ENCODE assay signal across 8 cellular contexts in the genomic region with DNA sequence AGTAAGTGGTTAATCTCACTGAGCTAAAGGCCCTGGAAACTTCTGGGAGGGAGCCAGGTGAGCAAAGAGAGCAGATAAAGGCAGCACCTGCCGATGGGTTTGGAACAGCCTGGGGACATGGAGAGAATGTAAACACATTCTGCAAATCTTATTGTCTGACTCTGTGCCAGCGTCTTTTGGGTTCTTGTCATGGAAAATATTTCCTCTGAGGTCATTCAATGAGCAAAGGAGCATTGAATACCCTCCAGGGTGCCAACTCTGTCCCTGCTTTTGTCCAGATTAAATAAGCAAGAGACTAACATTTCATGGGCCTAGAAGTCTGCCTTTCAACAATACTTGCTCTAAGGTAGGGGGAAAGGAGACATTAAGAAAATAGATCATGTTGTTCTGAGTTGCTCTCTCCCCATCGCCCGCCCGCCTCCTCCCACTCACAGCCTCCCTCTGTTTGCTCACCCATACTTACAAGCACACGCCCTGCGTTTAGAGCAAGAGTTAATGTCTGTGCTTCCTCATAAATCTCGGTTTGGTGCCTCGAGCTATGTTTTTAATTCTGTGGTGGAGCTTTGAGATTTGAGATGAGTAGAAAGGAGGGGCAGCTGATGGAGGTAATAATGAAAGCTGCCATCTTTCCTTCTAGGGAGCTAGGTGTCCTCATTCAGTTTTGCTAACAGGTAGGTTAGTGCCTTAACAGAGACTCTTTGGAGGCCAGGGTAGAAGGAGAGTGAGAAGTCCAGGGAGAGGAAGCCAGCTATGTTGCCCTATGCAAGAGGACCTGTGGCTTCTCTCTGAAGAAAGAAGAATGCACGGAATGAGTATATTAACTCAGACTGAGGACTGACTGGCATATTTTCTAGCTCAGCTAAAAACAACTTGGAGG.
DNase-seq lines count a peak whose midpoint lies in the region; ATAC-seq and TF ChIP-seq lines count a peak whose summit lies in the region.

No MANE protein-coding gene starts in this region.

- no peaks in the 10 kb centered on the region for H3K27me3 ChIP-seq in Peyer's patch
- H3K27me3 ChIP-seq in esophagus squamous epithelium: no peaks in the 10 kb centered on the region
- no peaks in the 10 kb centered on the region for H3K27me3 ChIP-seq in thymus (ENCODE audit: control insufficient read depth, insufficient read depth)

- 26 to 29% methylated on average over 10 of the region's 10 CpGs for WGBS in esophagus squamous epithelium, 2 donors
- 89% methylated on average over 10 of the region's 10 CpGs for WGBS in thymus

- H3K4me1 ChIP-seq in Peyer's patch (peaks cover 0 to 16% (median 0%) of the 10 kb centered on the region in 4 donors), esophagus squamous epithelium (peaks cover 3 to 59% (median 13%) of the 10 kb centered on the region in 3 donors), thymus (ENCODE audit: control insufficient read depth, insufficient read depth, low read length) (no peaks in the 10 kb centered on the region)

- peak; percentile 59 for DNase-seq in A172 (ENCODE audit: low spot score)
- peak in 2 of 3 donors; percentile 51 to 58 for DNase-seq in Peyer's patch
- DNase-seq in esophagus squamous epithelium (lab: John Stamatoyannopoulos, UW): no peak
- no peak for DNase-seq in SKM-1 treated with dmso at 0.1 percent for 144 hours (lab: John Stamatoyannopoulos, UW; ENCODE audit: unreplicated experiment)
- no peak for DNase-seq in NCI-H524 (lab: John Stamatoyannopoulos, UW)

- ATAC-seq in HG02885 (IDR thresholded peaks at IDR 0.05; ENCODE audit: poor library complexity, unreplicated experiment) (peak; percentile 19), GM19324 (IDR thresholded peaks at IDR 0.05; ENCODE audit: low FRiP score, unreplicated experiment) (no peak)

- H3K4me3 ChIP-seq in Peyer's patch (no peak overlapping the region), esophagus squamous epithelium (no peak overlapping the region), thymus (ENCODE audit: low read length) (no peak overlapping the region)

- TF ChIP-seq CTCF in Peyer's patch (IDR thresholded peaks at IDR 0.05) (no peak), esophagus squamous epithelium (IDR thresholded peaks at IDR 0.05) (no peak)

- no peaks in the 10 kb centered on the region for H3K9me3 ChIP-seq in Peyer's patch
- no peaks in the 10 kb centered on the region for H3K9me3 ChIP-seq in esophagus squamous epithelium
- no peaks in the 10 kb centered on the region for H3K9me3 ChIP-seq in thymus (ENCODE audit: control insufficient read depth)

- intact Hi-C loops in esophagus squamous epithelium (cut with DNase I): no loop called here

- H3K36me3 ChIP-seq in Peyer's patch (no peaks in the 10 kb centered on the region), esophagus squamous epithelium (no peaks in the 10 kb centered on the region), thymus (ENCODE audit: control insufficient read depth, insufficient read depth) (no peaks in the 10 kb centered on the region)

- H3K27ac ChIP-seq in Peyer's patch (peak overlapping the region in 2 of 4 donors; percentile 47 to 66), esophagus squamous epithelium (peak overlapping the region; percentile 53 to 69 (median 68)), thymus (ENCODE audit: low read depth) (peak overlapping the region; percentile 61)

- TF ChIP-seq POLR2A in Peyer's patch (IDR thresholded peaks at IDR 0.05) (no peak), esophagus squamous epithelium (IDR thresholded peaks at IDR 0.05) (no peak)

Comparison
In these comparisons a context has a peak if more than half of its experiments do, and no peak if none do; other contexts are left out.
1. DNase-seq: peak in A172 (single experiment) and Peyer's patch (2 of 3); none in esophagus squamous epithelium (single experiment), SKM-1 treated with dmso at 0.1 percent for 144 hours (single experiment) and NCI-H524 (0 of 2).